11 cellular contexts compared by ENCODE assay signal in genomic region chr12:113242018-113242418, GRCh38. TPM values are rescaled to one million over a fixed set of nuclear protein-coding genes. Genes with fewer than 3 reads are reported as not detected.
DNase-seq lines count a peak whose midpoint lies in the region; ATAC-seq and TF ChIP-seq lines count a peak whose summit lies in the region.
"Had no signal": no experiment of that assay in that cellular context is flagged by ENCODE, and none has a peak within 500 bp of the region (broad histone marks: within the 10 kb centered on the region; RNA-seq: fewer than 3 reads in every experiment).

No MANE protein-coding gene starts in this region.

- peaks cover 38% of the 10 kb centered on the region for H3K36me3 Mint-ChIP-seq in activated T-helper 2 cell treated with anti-CD3 and anti-CD28 coated beads, Interferon-gamma antibody, Interleukin-2, Interleukin-4, amounts not matched to agents 10 μg/mL and 5 μg/mL and 100 μg/mL, durations not matched to agents 14 hours and 24 hours and 36 hours (ENCODE audit: low read depth)

- H3K27me3 Mint-ChIP-seq in activated T-helper 2 cell treated with anti-CD3 and anti-CD28 coated beads, Interferon-gamma antibody, Interleukin-2, Interleukin-4, amounts not matched to agents 10 μg/mL and 5 μg/mL and 100 μg/mL, durations not matched to agents 14 hours and 24 hours and 36 hours (ENCODE audit: low read depth) = no peaks in the 10 kb centered on the region
- H3K27me3 Mint-ChIP-seq: activated naive CD8-positive, alpha-beta T cell; naive B cell had no signal

- peak overlapping the region; percentile 57 for H3K9ac ChIP-seq in mucosa of stomach (ENCODE audit: low read length)

- H3K27me3 ChIP-seq in ACC112 (ENCODE audit: insufficient read depth, low read length) (no peaks in the 10 kb centered on the region), breast epithelium (no peaks in the 10 kb centered on the region), mucosa of stomach (ENCODE audit: control insufficient read depth, insufficient read depth, low read length) (no peaks in the 10 kb centered on the region)
- H3K27me3 ChIP-seq in effector memory CD4-positive, alpha-beta T cell (replicated peaks; ENCODE audit: control insufficient read depth, insufficient read depth, low read length, poor library complexity, severe bottlenecking) = no peaks in the 10 kb centered on the region

- H3K4me1 Mint-ChIP-seq in activated T-helper 2 cell treated with anti-CD3 and anti-CD28 coated beads, Interferon-gamma antibody, Interleukin-2, Interleukin-4, amounts not matched to agents 10 μg/mL and 5 μg/mL and 100 μg/mL, durations not matched to agents 14 hours and 24 hours and 36 hours (ENCODE audit: low read depth) = peaks cover 5% of the 10 kb centered on the region

- H3K36me3 ChIP-seq in ACC112 (ENCODE audit: insufficient read depth, low read length) = no peaks in the 10 kb centered on the region
- no peaks in the 10 kb centered on the region for H3K36me3 ChIP-seq in breast epithelium
- no peaks in the 10 kb centered on the region for H3K36me3 ChIP-seq in mucosa of stomach (ENCODE audit: control insufficient read depth, insufficient read depth, low read length)
- H3K36me3 ChIP-seq in effector memory CD4-positive, alpha-beta T cell (ENCODE audit: control insufficient read depth, insufficient read depth, low read length) = peaks cover 24% of the 10 kb centered on the region

- no peak for TF ChIP-seq CTCF in breast epithelium (IDR thresholded peaks at IDR 0.05)

- H3K4me1 ChIP-seq in ACC112 (ENCODE audit: control insufficient read depth, insufficient read depth, low read length, unreplicated experiment) = peaks cover 58% of the 10 kb centered on the region
- peaks cover 12 to 58% of the 10 kb centered on the region in 2 donors for H3K4me1 ChIP-seq in breast epithelium
- H3K4me1 ChIP-seq in mucosa of stomach (ENCODE audit: control insufficient read depth, insufficient read depth, low read length) = peaks cover 78% of the 10 kb centered on the region
- H3K4me1 ChIP-seq in effector memory CD4-positive, alpha-beta T cell (ENCODE audit: control insufficient read depth, insufficient read depth, low read length, poor library complexity, severe bottlenecking) = no peaks in the 10 kb centered on the region

- intact Hi-C loops in breast epithelium (cut with DNase I; ENCODE audit: low total_unique reads) = no loop called here
- intact Hi-C loops in activated T-helper 2 cell treated with anti-CD3 and anti-CD28 coated beads, Interferon-gamma antibody, Interleukin-2, Interleukin-4, amounts not matched to agents 10 μg/mL and 5 μg/mL and 100 μg/mL, durations not matched to agents 14 hours and 24 hours and 36 hours (cut with micrococcal nuclease) = no loop called here

- H3K4me3 ChIP-seq in ACC112 (ENCODE audit: low read depth, low read length) (no peak overlapping the region), breast epithelium (peak overlapping the region in 1 of 3 donors; percentile 12), mucosa of stomach (ENCODE audit: low read length) (no peak overlapping the region)
- no peak overlapping the region for H3K4me3 ChIP-seq in effector memory CD4-positive, alpha-beta T cell (ENCODE audit: insufficient read depth, low read depth, low read length, poor library complexity, severe bottlenecking)

- peak; percentile 80 to 86 for DNase-seq in breast epithelium (ENCODE audit: low spot score in 2 of 2)
- DNase-seq in activated T-helper 2 cell treated with anti-CD3 and anti-CD28 coated beads, Interferon-gamma antibody, Interleukin-2, Interleukin-4, amounts not matched to agents 10 μg/mL and 5 μg/mL and 100 μg/mL, durations not matched to agents 14 hours and 24 hours and 36 hours (ENCODE audit: low spot score) = no peak
- no peak for DNase-seq in effector memory CD4-positive, alpha-beta T cell
- DNase-seq: GDM1, naive B cell had no signal

- TF ChIP-seq EP300 in Ishikawa (IDR thresholded peaks at IDR 0.05; ENCODE audit: borderline replicate concordance) = peak; percentile 79

- ATAC-seq in HG02623 (IDR thresholded peaks at IDR 0.05; ENCODE audit: unreplicated experiment) (no peak), HG03196 (IDR thresholded peaks at IDR 0.05; ENCODE audit: unreplicated experiment) (no peak)

- H2AFZ ChIP-seq in ACC112 (ENCODE audit: low read length, unreplicated experiment) = no peak overlapping the region

- no peak overlapping the region for H3K27ac Mint-ChIP-seq in activated T-helper 2 cell treated with anti-CD3 and anti-CD28 coated beads, Interferon-gamma antibody, Interleukin-2, Interleukin-4, amounts not matched to agents 10 μg/mL and 5 μg/mL and 100 μg/mL, durations not matched to agents 14 hours and 24 hours and 36 hours

- H3K9me3 Mint-ChIP-seq in activated T-helper 2 cell treated with anti-CD3 and anti-CD28 coated beads, Interferon-gamma antibody, Interleukin-2, Interleukin-4, amounts not matched to agents 10 μg/mL and 5 μg/mL and 100 μg/mL, durations not matched to agents 14 hours and 24 hours and 36 hours = no peaks in the 10 kb centered on the region
- H3K9me3 Mint-ChIP-seq: naive B cell had no signal

- no peak; the same call in 1 of the 2 replicates for TF ChIP-seq RAD21 in Ishikawa (IDR thresholded peaks at IDR 0.05; ENCODE audit: low read depth)

- no peaks in the 10 kb centered on the region for H3K79me2 ChIP-seq in ACC112 (ENCODE audit: control insufficient read depth, insufficient read depth, low read length, unreplicated experiment)

- no peak overlapping the region for H3K4me3 Mint-ChIP-seq in activated T-helper 2 cell treated with anti-CD3 and anti-CD28 coated beads, Interferon-gamma antibody, Interleukin-2, Interleukin-4, amounts not matched to agents 10 μg/mL and 5 μg/mL and 100 μg/mL, durations not matched to agents 14 hours and 24 hours and 36 hours (ENCODE audit: low read depth)
- H3K4me3 Mint-ChIP-seq: activated naive CD8-positive, alpha-beta T cell had no signal

- H3K27ac ChIP-seq in ACC112 (ENCODE audit: low read depth, low read length) (peak overlapping the region; percentile 87), breast epithelium (peak overlapping the region; percentile 93 to 94)
- H3K27ac ChIP-seq in effector memory CD4-positive, alpha-beta T cell (ENCODE audit: insufficient read depth, low read length, poor library complexity, severe bottlenecking) = no peak overlapping the region

- TF ChIP-seq POLR2A in breast epithelium (IDR thresholded peaks at IDR 0.05) = no peak

- H3K9me3 ChIP-seq in breast epithelium (no peaks in the 10 kb centered on the region), mucosa of stomach (ENCODE audit: control insufficient read depth, low read length) (no peaks in the 10 kb centered on the region)
- H3K9me3 ChIP-seq in effector memory CD4-positive, alpha-beta T cell (ENCODE audit: control insufficient read depth, low read length) = no peaks in the 10 kb centered on the region

TF ChIP-seq in Ishikawa, 13 proteins besides CTCF, POLR2A, EP300 and RAD21:
- TF ChIP-seq USF1 (IDR thresholded peaks at IDR 0.05) (no peak), MAX (IDR thresholded peaks at IDR 0.05) (peak; percentile 70), NFIC (IDR thresholded peaks at IDR 0.05) (peak; percentile 88), FOXM1 (IDR thresholded peaks at IDR 0.05; ENCODE audit: borderline replicate concordance, low read depth) (peak; percentile 44; the same call in 1 of the 2 replicates), EGR1 (IDR thresholded peaks at IDR 0.05) (no peak), TEAD4 (IDR thresholded peaks at IDR 0.05) (0 out of 2 replicates have a peak, but pooled peaks have one; percentile 37), TCF12 (IDR thresholded peaks at IDR 0.05; ENCODE audit: low read depth) (peak; percentile 80)

RNA-seq across cellular contexts. Expression of gene TPCN1, which starts 20.8 kb away (rescaled TPM):
- total RNA-seq in breast epithelium = 10 to 100 TPM; 46.9 to 71.7 (median 59.5) TPM
- 44.9 and 47.5 TPM in 2 replicates for total RNA-seq in activated T-helper 2 cell treated with anti-CD3 and anti-CD28 coated beads, Interferon-gamma antibody, Interleukin-2, Interleukin-4, amounts not matched to agents 10 μg/mL and 5 μg/mL and 100 μg/mL, durations not matched to agents 14 hours and 24 hours and 36 hours

RNA-seq across cellular contexts. Expression of gene RITA1, which starts 56.5 kb away (rescaled TPM):
- 10 to 100 TPM in 2 of 3 donors, 1 to 10 TPM in 1; 9.4 to 22.4 (median 15.4) TPM for total RNA-seq in breast epithelium
- total RNA-seq in activated T-helper 2 cell treated with anti-CD3 and anti-CD28 coated beads, Interferon-gamma antibody, Interleukin-2, Interleukin-4, amounts not matched to agents 10 μg/mL and 5 μg/mL and 100 μg/mL, durations not matched to agents 14 hours and 24 hours and 36 hours = 26.8 and 27.2 TPM in 2 replicates

RNA-seq across cellular contexts. Expression of gene DDX54, which starts 56.7 kb away (rescaled TPM):
- total RNA-seq in breast epithelium = 10 to 100 TPM; 51.5 to 62.1 (median 60.3) TPM
- 115 and 118 TPM in 2 replicates for total RNA-seq in activated T-helper 2 cell treated with anti-CD3 and anti-CD28 coated beads, Interferon-gamma antibody, Interleukin-2, Interleukin-4, amounts not matched to agents 10 μg/mL and 5 μg/mL and 100 μg/mL, durations not matched to agents 14 hours and 24 hours and 36 hours

Comparison
In these comparisons a context has a peak if more than half of its experiments do, and no peak if none do; other contexts are left out.
1. DNase-seq: peak in breast epithelium (2 of 2); none in activated T-helper 2 cell treated with anti-CD3 and anti-CD28 coated beads, Interferon-gamma antibody, Interleukin-2, Interleukin-4, amounts not matched to agents 10 μg/mL and 5 μg/mL and 100 μg/mL, durations not matched to agents 14 hours and 24 hours and 36 hours (single experiment) and effector memory CD4-positive, alpha-beta T cell (0 of 3).